ENCODE assay signal across 1 cellular context in the genomic region with DNA sequence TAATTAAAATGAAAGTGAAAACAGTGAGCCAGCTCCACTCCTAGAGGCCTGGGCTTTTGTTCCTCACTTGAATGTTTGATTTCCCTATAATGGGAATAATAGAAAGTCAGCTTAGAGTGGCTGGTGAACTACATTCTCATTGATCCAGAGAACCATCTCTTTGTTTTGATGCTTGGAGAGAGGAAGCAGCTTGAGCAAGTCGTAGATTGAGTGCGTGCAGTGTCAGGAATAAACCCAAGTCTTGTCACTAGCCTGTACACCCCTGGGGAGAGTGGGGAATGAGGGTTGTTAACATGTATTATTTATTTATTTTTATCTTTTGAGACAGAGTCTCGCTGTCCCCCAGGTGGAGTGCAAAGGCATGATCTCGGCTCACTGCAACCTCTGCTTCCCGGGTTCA.
TF ChIP-seq lines count a peak whose summit lies in the region.

No MANE protein-coding gene starts in this region.

TF ChIP-seq in HepG2, 621 proteins besides CTCF, POLR2A, EP300 and RAD21:
- 0 out of 2 replicates have a peak, but pooled peaks have one; percentile 34 for TF ChIP-seq ZNF605 (CRISPR knock-in tag; IDR thresholded peaks at IDR 0.05)
- TF ChIP-seq RFX3 (CRISPR knock-in tag; IDR thresholded peaks at IDR 0.05) = 0 out of 2 replicates have a peak, but pooled peaks have one; percentile 10
- no peak for TF ChIP-seq ZNF24 (IDR thresholded peaks at IDR 0.05)
